8 cellular contexts compared by ENCODE assay signal in the genomic region with DNA sequence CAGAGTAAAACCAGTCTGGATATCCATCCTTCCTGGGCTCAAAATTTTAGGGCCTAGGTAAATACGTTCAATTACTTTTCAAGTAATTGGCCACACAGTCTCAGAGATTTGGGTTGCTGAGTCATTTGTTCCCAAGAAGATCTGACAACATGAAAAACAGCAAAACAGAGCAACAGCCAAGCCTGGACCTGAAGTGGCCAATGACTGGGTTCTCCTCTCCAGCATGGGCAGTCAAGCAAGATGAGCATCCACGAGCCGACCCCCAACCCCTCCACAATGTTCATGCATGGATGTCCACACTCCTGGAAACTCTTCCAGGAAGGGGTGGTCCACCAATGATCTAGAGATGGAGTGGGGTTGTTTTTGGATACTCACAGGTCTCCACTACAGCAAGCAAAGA.
DNase-seq lines count a peak whose midpoint lies in the region; ATAC-seq and TF ChIP-seq lines count a peak whose summit lies in the region.

No MANE protein-coding gene starts in this region.

- no TSS peak for BruUV-seq in MCF 10A (replicated peaks; lab: Mats Ljungman, UMichigan)

- POLR2A ChIA-PET in MCF 10A (lab: Yijun Ruan, JAX), result interaction anchor here (0.5 to 11.5 kb wide), 20 partner anchors 9 to 150 kb away, joined by 3 to 372 read pairs (median 16); partner anchors contain the start of gene CD46

- no peaks in the 10 kb centered on the region for H3K27me3 ChIP-seq in lung (ENCODE audit: control insufficient read depth, insufficient read depth)

- CTCF ChIA-PET in activated naive CD4-positive, alpha-beta T cell treated with anti-CD3 and anti-CD28 coated beads, Interleukin-2, amount 10 ng/mL, durations not matched to agents 7 days and 5 days (lab: Charles Lee), result interaction anchor here (0.8 to 3.4 kb wide), 10 partner anchors 13 to 61 kb away, joined by 3 to 36 read pairs (median 6); no protein-coding TSS in a partner anchor
- CTCF ChIA-PET in MCF 10A (lab: Yijun Ruan, JAX), result interaction anchor here (0.5 to 28.1 kb wide), 29 partner anchors 8 to 1284 kb away, joined by 3 to 790 read pairs (median 4); no protein-coding TSS in a partner anchor

- peak overlapping the region; percentile 93 to 99 for H3K27ac ChIP-seq in lung (ENCODE audit: low read depth in 1 of 2, low read length in 1 of 2)

- 76 to 78% methylated on average over 3 of the region's 3 CpGs for WGBS in lung, 2 donors

- peaks cover 0 to 5% of the 10 kb centered on the region in 2 donors for H3K36me3 ChIP-seq in lung (ENCODE audit: control insufficient read depth in 2 of 2, insufficient read depth in 2 of 2, low read length in 2 of 2)

- peak overlapping the region; percentile 98 for H3K27ac Mint-ChIP-seq in activated naive CD4-positive, alpha-beta T cell treated with anti-CD3 and anti-CD28 coated beads, Interleukin-2, amount 10 ng/mL, durations not matched to agents 7 days and 5 days
- H3K27ac Mint-ChIP-seq in MCF 10A (ENCODE audit: low read depth, unreplicated experiment) (peak overlapping the region; percentile 96), type B pancreatic cell (peak overlapping the region; percentile 90)

- H3K4me1 ChIP-seq in lung (ENCODE audit: control insufficient read depth in 2 of 2, insufficient read depth in 2 of 2, low read length in 2 of 2), result peaks cover 22 to 32% of the 10 kb centered on the region in 2 donors

- ATAC-seq in lung (ENCODE audit: insufficient read depth, low FRiP score) (no peak), HG02870 (IDR thresholded peaks at IDR 0.05; ENCODE audit: unreplicated experiment) (no peak)

- intact Hi-C loops in MCF 10A (cut with micrococcal nuclease), result no loop called here

- H3K4me1 Mint-ChIP-seq in activated naive CD4-positive, alpha-beta T cell treated with anti-CD3 and anti-CD28 coated beads, Interleukin-2, amount 10 ng/mL, durations not matched to agents 7 days and 5 days, result peaks cover 81% of the 10 kb centered on the region
- peaks cover 89% of the 10 kb centered on the region for H3K4me1 Mint-ChIP-seq in MCF 10A (ENCODE audit: insufficient read depth, unreplicated experiment)
- peaks cover 16% of the 10 kb centered on the region for H3K4me1 Mint-ChIP-seq in type B pancreatic cell (ENCODE audit: unreplicated experiment)

- H3K4me3 Mint-ChIP-seq in activated naive CD4-positive, alpha-beta T cell treated with anti-CD3 and anti-CD28 coated beads, Interleukin-2, amount 10 ng/mL, durations not matched to agents 7 days and 5 days, result peak overlapping the region; percentile 70
- H3K4me3 Mint-ChIP-seq in MCF 10A (ENCODE audit: unreplicated experiment) (peak overlapping the region; percentile 80), type B pancreatic cell (no peak overlapping the region)

- no peak for TF ChIP-seq CTCF in MCF 10A (IDR thresholded peaks at IDR 0.05; ENCODE audit: unreplicated experiment)
- TF ChIP-seq CTCF in lung (IDR thresholded peaks at IDR 0.05; ENCODE audit: control extremely low read depth, extremely low read depth), result no peak
- no peak for TF ChIP-seq CTCF in type B pancreatic cell (conservative IDR thresholded peaks at IDR 0.05)

- no peaks in the 10 kb centered on the region for H3K9me3 ChIP-seq in lung (ENCODE audit: control insufficient read depth in 2 of 2, insufficient read depth in 1 of 2, low read length in 1 of 2)

- peak; percentile 30 for DNase-seq in activated naive CD4-positive, alpha-beta T cell treated with anti-CD3 and anti-CD28 coated beads, Interleukin-2, amount 10 ng/mL, durations not matched to agents 7 days and 5 days
- DNase-seq in activated naive CD4-positive, alpha-beta T cell treated with Interleukin-2 at 50 U/mL for 16 hours, result no peak
- DNase-seq in MCF 10A (ENCODE audit: unreplicated experiment) (peak; percentile 86), lung (ENCODE audit: low spot score) (no peak), type B pancreatic cell (ENCODE audit: extremely low spot score, unreplicated experiment) (no peak), SW480 (ENCODE audit: low spot score) (no peak), midbrain (lab: John Stamatoyannopoulos, UW) (no peak)

- peaks cover 32% of the 10 kb centered on the region for H3K36me3 Mint-ChIP-seq in activated naive CD4-positive, alpha-beta T cell treated with anti-CD3 and anti-CD28 coated beads, Interleukin-2, amount 10 ng/mL, durations not matched to agents 7 days and 5 days
- peaks cover 31% of the 10 kb centered on the region for H3K36me3 Mint-ChIP-seq in MCF 10A (ENCODE audit: insufficient read depth, unreplicated experiment)
- H3K36me3 Mint-ChIP-seq in type B pancreatic cell, result peaks cover 10% of the 10 kb centered on the region

- H3K4me3 ChIP-seq in lung, result no peak overlapping the region

- peaks cover 6% of the 10 kb centered on the region for H3K27me3 Mint-ChIP-seq in activated naive CD4-positive, alpha-beta T cell treated with anti-CD3 and anti-CD28 coated beads, Interleukin-2, amount 10 ng/mL, durations not matched to agents 7 days and 5 days
- H3K27me3 Mint-ChIP-seq in MCF 10A (ENCODE audit: insufficient read depth, unreplicated experiment) (no peaks in the 10 kb centered on the region), type B pancreatic cell (peaks cover 4% of the 10 kb centered on the region)

- H3K9me3 Mint-ChIP-seq in activated naive CD4-positive, alpha-beta T cell treated with anti-CD3 and anti-CD28 coated beads, Interleukin-2, amount 10 ng/mL, durations not matched to agents 7 days and 5 days, result peaks cover 2% of the 10 kb centered on the region
- H3K9me3 Mint-ChIP-seq in MCF 10A (ENCODE audit: unreplicated experiment) (no peaks in the 10 kb centered on the region), type B pancreatic cell (no peaks in the 10 kb centered on the region)

Comparison
In these comparisons a context has a peak if more than half of its experiments do, and no peak if none do; other contexts are left out.
1. DNase-seq: peak in activated naive CD4-positive, alpha-beta T cell treated with anti-CD3 and anti-CD28 coated beads, Interleukin-2, amount 10 ng/mL, durations not matched to agents 7 days and 5 days (single experiment) and MCF 10A (single experiment); none in activated naive CD4-positive, alpha-beta T cell treated with Interleukin-2 at 50 U/mL for 16 hours (single experiment), lung (single experiment), type B pancreatic cell (single experiment), SW480 (single experiment) and midbrain (single experiment).
2. Peak in every context shown above with its lines, with median percentiles within 50 percentile points of each other: H3K27ac Mint-ChIP-seq.